Comparison of ENCODE assay signal across 8 cellular contexts in the genomic region with DNA sequence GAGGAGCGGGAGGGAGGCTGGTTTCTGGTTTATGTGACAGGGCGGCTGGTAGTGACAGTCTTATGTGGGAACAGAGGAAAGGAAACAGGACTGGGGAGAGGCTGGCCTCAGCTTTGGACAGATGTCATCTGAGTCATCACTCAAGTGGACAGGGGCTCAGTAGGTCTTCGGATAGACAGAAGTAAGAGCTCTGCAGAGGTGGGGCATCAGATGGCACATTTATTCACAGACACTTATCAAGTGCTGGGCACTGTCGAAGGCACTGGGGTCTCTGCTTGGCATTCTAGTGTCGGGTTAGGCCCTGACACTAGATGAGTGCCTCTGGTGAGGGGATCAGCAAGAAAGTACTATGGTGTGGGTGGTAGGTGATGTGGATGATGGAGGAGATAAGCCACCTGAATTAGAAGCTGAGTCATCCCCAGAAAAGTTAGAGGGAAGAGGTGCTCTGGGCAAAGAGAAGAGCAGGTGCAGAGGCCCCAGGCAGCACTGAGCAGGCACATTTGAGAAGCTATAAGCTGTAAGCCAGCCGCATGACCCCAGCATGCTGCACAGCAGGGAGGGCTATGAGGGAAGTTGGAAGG. TPM values are rescaled to one million over a fixed set of nuclear protein-coding genes. Genes with fewer than 3 reads are reported as not detected.
DNase-seq lines count a peak whose midpoint lies in the region; ATAC-seq and TF ChIP-seq lines count a peak whose summit lies in the region.

No MANE protein-coding gene starts in this region.

- ATAC-seq in HG03439 (IDR thresholded peaks at IDR 0.05; ENCODE audit: unreplicated experiment) (peak; percentile 53), HG03354 (IDR thresholded peaks at IDR 0.05; ENCODE audit: poor library complexity, severe bottlenecking, unreplicated experiment) (no peak)
- ATAC-seq in activated naive CD8-positive, alpha-beta T cell treated with anti-CD3 and anti-CD28 coated beads, Interleukin-2, amount 10 ng/mL, durations not matched to agents 7 days and 5 days (ENCODE audit: low read depth), result no peak

- DNase-seq in NCI-H2196 (lab: John Stamatoyannopoulos, UW; ENCODE audit: unreplicated experiment) (peak; percentile 11), NCI-H2196 treated with DMSO at 0.1 percent for 48 hours (lab: John Stamatoyannopoulos, UW; ENCODE audit: unreplicated experiment) (no peak), NCI-H446 (lab: John Stamatoyannopoulos, UW) (no peak), esophagus muscularis mucosa (ENCODE audit: extremely low spot score) (no peak)
- no peak for DNase-seq in activated naive CD8-positive, alpha-beta T cell treated with anti-CD3 and anti-CD28 coated beads, Interleukin-2, amount 10 ng/mL, durations not matched to agents 7 days and 5 days
- DNase-seq in stimulated activated CD4-positive, alpha-beta T cell treated with anti-CD3 and anti-CD28 coated beads, Interleukin-4, amount 100 ng/mL, for 24 hours, result peak; percentile 32

- no peaks in the 10 kb centered on the region for H3K9me3 ChIP-seq in esophagus muscularis mucosa

- peak overlapping the region; percentile 53 for H3K27ac Mint-ChIP-seq in activated naive CD8-positive, alpha-beta T cell treated with anti-CD3 and anti-CD28 coated beads, Interleukin-2, amount 10 ng/mL, durations not matched to agents 7 days and 5 days

- H3K4me3 ChIP-seq in esophagus muscularis mucosa, result no peak overlapping the region

- H3K36me3 Mint-ChIP-seq in activated naive CD8-positive, alpha-beta T cell treated with anti-CD3 and anti-CD28 coated beads, Interleukin-2, amount 10 ng/mL, durations not matched to agents 7 days and 5 days, result peaks cover 5% of the 10 kb centered on the region

- peaks cover 40% of the 10 kb centered on the region for H3K4me1 Mint-ChIP-seq in activated naive CD8-positive, alpha-beta T cell treated with anti-CD3 and anti-CD28 coated beads, Interleukin-2, amount 10 ng/mL, durations not matched to agents 7 days and 5 days

- H3K36me3 ChIP-seq in esophagus muscularis mucosa, result no peaks in the 10 kb centered on the region

- POLR2A ChIA-PET in activated naive CD8-positive, alpha-beta T cell treated with anti-CD3 and anti-CD28 coated beads, Interleukin-2, amount 10 ng/mL, durations not matched to agents 7 days and 5 days (lab: Charles Lee), result no interaction called here

- no peaks in the 10 kb centered on the region for H3K27me3 ChIP-seq in esophagus muscularis mucosa

- no peak for TF ChIP-seq CTCF in esophagus muscularis mucosa (IDR thresholded peaks at IDR 0.05)

- H3K27me3 Mint-ChIP-seq in activated naive CD8-positive, alpha-beta T cell treated with anti-CD3 and anti-CD28 coated beads, Interleukin-2, amount 10 ng/mL, durations not matched to agents 7 days and 5 days, result no peaks in the 10 kb centered on the region

- TF ChIP-seq EP300 in esophagus muscularis mucosa (IDR thresholded peaks at IDR 0.05), result no peak

- 82% methylated on average over 6 of the region's 6 CpGs for WGBS in esophagus muscularis mucosa

- intact Hi-C loops in esophagus muscularis mucosa (cut with DNase I), result loop anchor here (5.0 to 10.0 kb wide), 2 partner anchors 37 to 145 kb away; a partner anchor contains a TSS

- H3K9me3 Mint-ChIP-seq in activated naive CD8-positive, alpha-beta T cell treated with anti-CD3 and anti-CD28 coated beads, Interleukin-2, amount 10 ng/mL, durations not matched to agents 7 days and 5 days, result no peaks in the 10 kb centered on the region

- H3K4me1 ChIP-seq in esophagus muscularis mucosa, result peaks cover 74 to 80% (median 78%) of the 10 kb centered on the region in 4 donors

- H3K4me3 Mint-ChIP-seq in activated naive CD8-positive, alpha-beta T cell treated with anti-CD3 and anti-CD28 coated beads, Interleukin-2, amount 10 ng/mL, durations not matched to agents 7 days and 5 days, result no peak overlapping the region

- H3K27ac ChIP-seq in esophagus muscularis mucosa (replicated peaks in 1 of 4), result no peak overlapping the region

- TF ChIP-seq POLR2A in esophagus muscularis mucosa (IDR thresholded peaks at IDR 0.05; ENCODE audit: low read depth), result no peak

RNA-seq across cellular contexts. Expression of a gene that starts 27.4 kb away (rescaled TPM):
- total RNA-seq in activated naive CD8-positive, alpha-beta T cell treated with anti-CD3 and anti-CD28 coated beads, Interleukin-2, amount 10 ng/mL, durations not matched to agents 7 days and 5 days, result 10 to 100 TPM; 38.5 TPM
- 10 to 100 TPM; 21.4 to 60.9 (median 36.4) TPM for total RNA-seq in esophagus muscularis mucosa

RNA-seq across cellular contexts. Expression of a gene that starts 33.7 kb away (rescaled TPM):
- 1 to 10 TPM; 5.7 to 6.3 TPM for total RNA-seq in activated naive CD8-positive, alpha-beta T cell treated with anti-CD3 and anti-CD28 coated beads, Interleukin-2, amount 10 ng/mL, durations not matched to agents 7 days and 5 days
- total RNA-seq in esophagus muscularis mucosa, result 10 to 100 TPM in 3 of 4 donors, 1 to 10 TPM in 1; 7.9 to 15.2 (median 12.8) TPM

RNA-seq across cellular contexts. Expression of a gene that starts 46.6 kb away (rescaled TPM):
- 100 to 1,000 TPM; 118 TPM for total RNA-seq in activated naive CD8-positive, alpha-beta T cell treated with anti-CD3 and anti-CD28 coated beads, Interleukin-2, amount 10 ng/mL, durations not matched to agents 7 days and 5 days
- total RNA-seq in esophagus muscularis mucosa, result 10 to 100 TPM; 47.1 to 70.6 (median 59.2) TPM

Comparison
In these comparisons a context has a peak if more than half of its experiments do, and no peak if none do; other contexts are left out.
1. DNase-seq: peak in NCI-H2196 (single experiment) and stimulated activated CD4-positive, alpha-beta T cell treated with anti-CD3 and anti-CD28 coated beads, Interleukin-4, amount 100 ng/mL, for 24 hours (single experiment); none in NCI-H2196 treated with DMSO at 0.1 percent for 48 hours (single experiment), activated naive CD8-positive, alpha-beta T cell treated with anti-CD3 and anti-CD28 coated beads, Interleukin-2, amount 10 ng/mL, durations not matched to agents 7 days and 5 days (single experiment), NCI-H446 (0 of 2) and esophagus muscularis mucosa (single experiment).